Comparison of ENCODE assay signal across 1 cellular context in genomic region chr1:235063068-235063765, GRCh38.
TF ChIP-seq lines count a peak whose summit lies in the region.

No MANE protein-coding gene starts in this region.

TF ChIP-seq in HepG2, 621 proteins besides CTCF, POLR2A, EP300 and RAD21 (continued from another document and continues in another):
- TF ChIP-seq HBP1 (CRISPR knock-in tag; IDR thresholded peaks at IDR 0.05; ENCODE audit: low read depth): no peak
- TF ChIP-seq ZNF30 (CRISPR knock-in tag; IDR thresholded peaks at IDR 0.05): no peak
- no peak for TF ChIP-seq PHF20 (CRISPR knock-in tag; IDR thresholded peaks at IDR 0.05)
- peak; percentile 15; the same call in 1 of the 2 replicates for TF ChIP-seq ZNF501 (CRISPR knock-in tag; IDR thresholded peaks at IDR 0.05)
- no peak for TF ChIP-seq ZNF124 (CRISPR knock-in tag; IDR thresholded peaks at IDR 0.05)
- TF ChIP-seq NCOA2 (CRISPR knock-in tag; IDR thresholded peaks at IDR 0.05): no peak
- TF ChIP-seq, protein P1, sequence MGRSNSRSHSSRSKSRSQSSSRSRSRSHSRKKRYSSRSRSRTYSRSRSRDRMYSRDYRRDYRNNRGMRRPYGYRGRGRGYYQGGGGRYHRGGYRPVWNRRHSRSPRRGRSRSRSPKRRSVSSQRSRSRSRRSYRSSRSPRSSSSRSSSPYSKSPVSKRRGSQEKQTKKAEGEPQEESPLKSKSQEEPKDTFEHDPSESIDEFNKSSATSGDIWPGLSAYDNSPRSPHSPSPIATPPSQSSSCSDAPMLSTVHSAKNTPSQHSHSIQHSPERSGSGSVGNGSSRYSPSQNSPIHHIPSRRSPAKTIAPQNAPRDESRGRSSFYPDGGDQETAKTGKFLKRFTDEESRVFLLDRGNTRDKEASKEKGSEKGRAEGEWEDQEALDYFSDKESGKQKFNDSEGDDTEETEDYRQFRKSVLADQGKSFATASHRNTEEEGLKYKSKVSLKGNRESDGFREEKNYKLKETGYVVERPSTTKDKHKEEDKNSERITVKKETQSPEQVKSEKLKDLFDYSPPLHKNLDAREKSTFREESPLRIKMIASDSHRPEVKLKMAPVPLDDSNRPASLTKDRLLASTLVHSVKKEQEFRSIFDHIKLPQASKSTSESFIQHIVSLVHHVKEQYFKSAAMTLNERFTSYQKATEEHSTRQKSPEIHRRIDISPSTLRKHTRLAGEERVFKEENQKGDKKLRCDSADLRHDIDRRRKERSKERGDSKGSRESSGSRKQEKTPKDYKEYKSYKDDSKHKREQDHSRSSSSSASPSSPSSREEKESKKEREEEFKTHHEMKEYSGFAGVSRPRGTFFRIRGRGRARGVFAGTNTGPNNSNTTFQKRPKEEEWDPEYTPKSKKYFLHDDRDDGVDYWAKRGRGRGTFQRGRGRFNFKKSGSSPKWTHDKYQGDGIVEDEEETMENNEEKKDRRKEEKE (IDR thresholded peaks at IDR 0.05): no peak
- TF ChIP-seq DZIP1 (CRISPR knock-in tag; IDR thresholded peaks at IDR 0.05): no peak
- no peak for TF ChIP-seq ATM (IDR thresholded peaks at IDR 0.05; ENCODE audit: borderline replicate concordance)
- no peak for TF ChIP-seq ZBTB7B (CRISPR knock-in tag; IDR thresholded peaks at IDR 0.05)
- TF ChIP-seq, protein P2, sequence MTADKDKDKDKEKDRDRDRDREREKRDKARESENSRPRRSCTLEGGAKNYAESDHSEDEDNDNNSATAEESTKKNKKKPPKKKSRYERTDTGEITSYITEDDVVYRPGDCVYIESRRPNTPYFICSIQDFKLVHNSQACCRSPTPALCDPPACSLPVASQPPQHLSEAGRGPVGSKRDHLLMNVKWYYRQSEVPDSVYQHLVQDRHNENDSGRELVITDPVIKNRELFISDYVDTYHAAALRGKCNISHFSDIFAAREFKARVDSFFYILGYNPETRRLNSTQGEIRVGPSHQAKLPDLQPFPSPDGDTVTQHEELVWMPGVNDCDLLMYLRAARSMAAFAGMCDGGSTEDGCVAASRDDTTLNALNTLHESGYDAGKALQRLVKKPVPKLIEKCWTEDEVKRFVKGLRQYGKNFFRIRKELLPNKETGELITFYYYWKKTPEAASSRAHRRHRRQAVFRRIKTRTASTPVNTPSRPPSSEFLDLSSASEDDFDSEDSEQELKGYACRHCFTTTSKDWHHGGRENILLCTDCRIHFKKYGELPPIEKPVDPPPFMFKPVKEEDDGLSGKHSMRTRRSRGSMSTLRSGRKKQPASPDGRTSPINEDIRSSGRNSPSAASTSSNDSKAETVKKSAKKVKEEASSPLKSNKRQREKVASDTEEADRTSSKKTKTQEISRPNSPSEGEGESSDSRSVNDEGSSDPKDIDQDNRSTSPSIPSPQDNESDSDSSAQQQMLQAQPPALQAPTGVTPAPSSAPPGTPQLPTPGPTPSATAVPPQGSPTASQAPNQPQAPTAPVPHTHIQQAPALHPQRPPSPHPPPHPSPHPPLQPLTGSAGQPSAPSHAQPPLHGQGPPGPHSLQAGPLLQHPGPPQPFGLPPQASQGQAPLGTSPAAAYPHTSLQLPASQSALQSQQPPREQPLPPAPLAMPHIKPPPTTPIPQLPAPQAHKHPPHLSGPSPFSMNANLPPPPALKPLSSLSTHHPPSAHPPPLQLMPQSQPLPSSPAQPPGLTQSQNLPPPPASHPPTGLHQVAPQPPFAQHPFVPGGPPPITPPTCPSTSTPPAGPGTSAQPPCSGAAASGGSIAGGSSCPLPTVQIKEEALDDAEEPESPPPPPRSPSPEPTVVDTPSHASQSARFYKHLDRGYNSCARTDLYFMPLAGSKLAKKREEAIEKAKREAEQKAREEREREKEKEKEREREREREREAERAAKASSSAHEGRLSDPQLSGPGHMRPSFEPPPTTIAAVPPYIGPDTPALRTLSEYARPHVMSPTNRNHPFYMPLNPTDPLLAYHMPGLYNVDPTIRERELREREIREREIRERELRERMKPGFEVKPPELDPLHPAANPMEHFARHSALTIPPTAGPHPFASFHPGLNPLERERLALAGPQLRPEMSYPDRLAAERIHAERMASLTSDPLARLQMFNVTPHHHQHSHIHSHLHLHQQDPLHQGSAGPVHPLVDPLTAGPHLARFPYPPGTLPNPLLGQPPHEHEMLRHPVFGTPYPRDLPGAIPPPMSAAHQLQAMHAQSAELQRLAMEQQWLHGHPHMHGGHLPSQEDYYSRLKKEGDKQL (CRISPR knock-in tag; IDR thresholded peaks at IDR 0.05; ENCODE audit: low read depth): no peak
- TF ChIP-seq, protein P3, sequence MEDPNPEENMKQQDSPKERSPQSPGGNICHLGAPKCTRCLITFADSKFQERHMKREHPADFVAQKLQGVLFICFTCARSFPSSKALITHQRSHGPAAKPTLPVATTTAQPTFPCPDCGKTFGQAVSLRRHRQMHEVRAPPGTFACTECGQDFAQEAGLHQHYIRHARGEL (CRISPR knock-in tag; IDR thresholded peaks at IDR 0.05): no peak
- TF ChIP-seq CC2D1A (CRISPR knock-in tag; IDR thresholded peaks at IDR 0.05): no peak
- TF ChIP-seq PHF21A (CRISPR knock-in tag; IDR thresholded peaks at IDR 0.05): 0 out of 2 replicates have a peak, but pooled peaks have one; percentile 3
- TF ChIP-seq ZXDC (CRISPR knock-in tag; IDR thresholded peaks at IDR 0.05): no peak
- TF ChIP-seq ZSCAN29 (CRISPR knock-in tag; conservative IDR thresholded peaks at IDR 0.05): no peak
- no peak for TF ChIP-seq POLR2AphosphoS2 (IDR thresholded peaks at IDR 0.05; ENCODE audit: low read depth, low read length)
- TF ChIP-seq, protein P4, sequence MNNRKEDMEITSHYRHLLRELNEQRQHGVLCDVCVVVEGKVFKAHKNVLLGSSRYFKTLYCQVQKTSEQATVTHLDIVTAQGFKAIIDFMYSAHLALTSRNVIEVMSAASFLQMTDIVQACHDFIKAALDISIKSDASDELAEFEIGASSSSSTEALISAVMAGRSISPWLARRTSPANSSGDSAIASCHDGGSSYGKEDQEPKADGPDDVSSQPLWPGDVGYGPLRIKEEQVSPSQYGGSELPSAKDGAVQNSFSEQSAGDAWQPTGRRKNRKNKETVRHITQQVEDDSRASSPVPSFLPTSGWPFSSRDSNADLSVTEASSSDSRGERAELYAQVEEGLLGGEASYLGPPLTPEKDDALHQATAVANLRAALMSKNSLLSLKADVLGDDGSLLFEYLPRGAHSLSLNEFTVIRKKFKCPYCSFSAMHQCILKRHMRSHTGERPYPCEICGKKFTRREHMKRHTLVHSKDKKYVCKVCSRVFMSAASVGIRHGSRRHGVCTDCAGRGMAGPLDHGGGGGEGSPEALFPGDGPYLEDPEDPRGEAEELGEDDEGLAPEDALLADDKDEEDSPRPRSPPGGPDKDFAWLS (CRISPR knock-in tag; IDR thresholded peaks at IDR 0.05; ENCODE audit: borderline replicate concordance): no peak
- peak; percentile 4; the same call in 1 of the 2 replicates for TF ChIP-seq POLR2AphosphoS5 (IDR thresholded peaks at IDR 0.05; ENCODE audit: low read depth, low read length)
- TF ChIP-seq ZSCAN31 (CRISPR knock-in tag; IDR thresholded peaks at IDR 0.05; ENCODE audit: low read depth): no peak
- TF ChIP-seq NONO (IDR thresholded peaks at IDR 0.05): no peak
- TF ChIP-seq NONO (CRISPR knock-in tag; conservative IDR thresholded peaks at IDR 0.05): 0 out of 2 replicates have a peak, but pooled peaks have one; percentile 19
- TF ChIP-seq ATF2 (CRISPR knock-in tag; IDR thresholded peaks at IDR 0.05): no peak
- no peak for TF ChIP-seq HIVEP1 (CRISPR knock-in tag; IDR thresholded peaks at IDR 0.05)
- no peak; the same call in 1 of the 2 replicates for TF ChIP-seq ARID4A (CRISPR knock-in tag; IDR thresholded peaks at IDR 0.05; ENCODE audit: borderline replicate concordance)
- no peak for TF ChIP-seq PAX8 (CRISPR knock-in tag; IDR thresholded peaks at IDR 0.05; ENCODE audit: borderline replicate concordance)
- TF ChIP-seq ZNF776 (CRISPR knock-in tag; IDR thresholded peaks at IDR 0.05): 0 out of 2 replicates have a peak, but pooled peaks have one; percentile 27
- no peak for TF ChIP-seq AKAP8 (CRISPR knock-in tag; IDR thresholded peaks at IDR 0.05)
- TF ChIP-seq U2AF2 (IDR thresholded peaks at IDR 0.05; ENCODE audit: low read depth, low read length): no peak
